Comparison of ENCODE assay signal across 16 cellular contexts in the genomic region with DNA sequence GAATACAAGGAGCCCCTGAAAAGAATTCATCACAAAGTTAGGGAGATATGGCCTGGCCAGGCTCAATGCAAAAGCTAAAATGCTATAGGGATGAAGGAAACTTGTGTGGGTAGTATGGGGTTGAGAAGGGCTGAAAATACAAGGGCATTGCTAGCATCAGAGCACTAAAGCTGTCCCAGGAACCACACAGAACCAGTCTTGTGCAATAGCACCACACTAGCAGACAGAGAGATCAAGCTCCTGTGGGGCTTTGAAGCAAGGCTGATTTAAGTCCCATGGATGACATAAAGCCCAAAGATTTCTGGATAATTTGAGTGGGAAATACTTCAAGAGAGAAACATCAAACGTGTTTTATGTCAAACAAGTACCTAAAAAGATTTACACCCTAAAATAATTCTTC.
"Had no signal": no experiment of that assay in that cellular context is flagged by ENCODE, and none has a peak within 500 bp of the region (broad histone marks: within the 10 kb centered on the region; RNA-seq: fewer than 3 reads in every experiment).

No MANE protein-coding gene starts in this region.

- H3K4me3 Mint-ChIP-seq: activated naive CD4-positive, alpha-beta T cell treated with anti-CD3 and anti-CD28 coated beads, Interleukin-2, amount 50 U/mL, for 24 hours; brain; central memory CD8-positive, alpha-beta T cell; dendritic cell treated with granulocyte-macrophage colony-stimulating factor and Interleukin-4, amounts not matched to agents 40 ng/mL and 50 ng/mL, for 4 days; effector memory CD8-positive, alpha-beta T cell; neural crest cell; stimulated activated naive CD8-positive, alpha-beta T cell treated with anti-CD3 and anti-CD28 coated beads, Interleukin-15, Interleukin-2, amounts not matched to agents 100 ng/mL and 50 ng/mL, for 24 hours had no signal

- H3K36me3 ChIP-seq: pancreas, upper lobe of right lung had no signal

- ATAC-seq: effector memory CD8-positive, alpha-beta T cell; left cardiac atrium; pancreas; upper lobe of right lung had no signal

- H3K27me3 ChIP-seq: pancreas, upper lobe of right lung had no signal

- H3K4me1 ChIP-seq: upper lobe of right lung had no signal

- DNase-seq: activated CD4-positive, alpha-beta T cell treated with anti-CD3 and anti-CD28 coated beads for 48 hours; activated CD8-positive, alpha-beta memory T cell treated with anti-CD3 and anti-CD28 coated beads for 24 hours; effector memory CD8-positive, alpha-beta T cell; hypothalamus; left cardiac atrium; pancreas; stimulated activated CD4-positive, alpha-beta T cell treated with anti-CD3 and anti-CD28 coated beads, Interleukin-2, amount 100 ng/mL, for 48 hours; upper lobe of right lung had no signal

- H3K4me3 ChIP-seq: pancreas, upper lobe of right lung had no signal

- H3K27ac ChIP-seq: pancreas, upper lobe of right lung, VCaP had no signal

- H3K27ac Mint-ChIP-seq: activated naive CD4-positive, alpha-beta T cell treated with anti-CD3 and anti-CD28 coated beads, Interleukin-2, amount 50 U/mL, for 24 hours; activated T-helper 2 cell treated with anti-CD3 and anti-CD28 coated beads, Interferon-gamma antibody, Interleukin-2, Interleukin-4, amounts not matched to agents 10 μg/mL and 5 μg/mL and 100 μg/mL, durations not matched to agents 14 hours and 24 hours and 36 hours; dendritic cell treated with granulocyte-macrophage colony-stimulating factor and Interleukin-4, amounts not matched to agents 40 ng/mL and 50 ng/mL, for 4 days; stimulated activated naive CD8-positive, alpha-beta T cell treated with anti-CD3 and anti-CD28 coated beads, Interleukin-15, Interleukin-2, amounts not matched to agents 100 ng/mL and 50 ng/mL, for 24 hours had no signal

- H3K9me3 ChIP-seq: pancreas, upper lobe of right lung had no signal

- H3K27me3 Mint-ChIP-seq: activated naive CD4-positive, alpha-beta T cell treated with anti-CD3 and anti-CD28 coated beads, Interleukin-2, amount 50 U/mL, for 24 hours; brain; central memory CD8-positive, alpha-beta T cell; dendritic cell treated with granulocyte-macrophage colony-stimulating factor and Interleukin-4, amounts not matched to agents 40 ng/mL and 50 ng/mL, for 4 days; effector memory CD8-positive, alpha-beta T cell; stimulated activated naive CD8-positive, alpha-beta T cell treated with anti-CD3 and anti-CD28 coated beads, Interleukin-15, Interleukin-2, amounts not matched to agents 100 ng/mL and 50 ng/mL, for 24 hours had no signal

- H3K9me3 Mint-ChIP-seq: activated naive CD4-positive, alpha-beta T cell treated with anti-CD3 and anti-CD28 coated beads, Interleukin-2, amount 50 U/mL, for 24 hours; central memory CD8-positive, alpha-beta T cell; dendritic cell treated with granulocyte-macrophage colony-stimulating factor and Interleukin-4, amounts not matched to agents 40 ng/mL and 50 ng/mL, for 4 days; effector memory CD8-positive, alpha-beta T cell had no signal
